17 cellular contexts compared by ENCODE assay signal in genomic region chr18:49514577-49514976, GRCh38. TPM values are rescaled to one million over a fixed set of nuclear protein-coding genes. Genes with fewer than 3 reads are reported as not detected.
"Had no signal": no experiment of that assay in that cellular context is flagged by ENCODE, and none has a peak within 500 bp of the region (broad histone marks: within the 10 kb centered on the region; RNA-seq: fewer than 3 reads in every experiment).

No MANE protein-coding gene starts in this region.

- H3K4me3 Mint-ChIP-seq: activated CD8-positive, alpha-beta memory T cell treated with anti-CD3 and anti-CD28 coated beads, Interleukin-2, amount 10 ng/mL, durations not matched to agents 7 days and 5 days; activated T-cell treated with anti-CD3 and anti-CD28 coated beads, Interleukin-2, amount 50 U/mL, for 24 hours; immature natural killer cell; memory B cell; natural killer cell had no signal

- H3K9me3 ChIP-seq: SK-N-SH had no signal

- H3K27ac ChIP-seq: VCaP had no signal

- H3K9ac ChIP-seq: SK-N-SH had no signal

- FAIRE-seq: colon, endothelial cell of umbilical vein had no signal

- H3K36me3 Mint-ChIP-seq: activated CD8-positive, alpha-beta memory T cell treated with anti-CD3 and anti-CD28 coated beads, Interleukin-2, amount 10 ng/mL, durations not matched to agents 7 days and 5 days; activated naive CD4-positive, alpha-beta T cell treated with anti-CD3 and anti-CD28 coated beads, Interleukin-2, amount 50 U/mL, for 72 hours; immature natural killer cell; memory B cell; natural killer cell had no signal

- ATAC-seq: activated CD8-positive, alpha-beta memory T cell treated with anti-CD3 and anti-CD28 coated beads, Interleukin-2, amount 10 ng/mL, durations not matched to agents 7 days and 5 days; activated naive CD4-positive, alpha-beta T cell treated with anti-CD3 and anti-CD28 coated beads, Interleukin-2, amount 50 U/mL, for 72 hours; natural killer cell; stimulated activated naive CD8-positive, alpha-beta T cell treated with anti-CD3 and anti-CD28 coated beads, Interleukin-15, Interleukin-2, amounts not matched to agents 100 U/mL and 50 U/mL, for 24 hours had no signal

- DNase-seq: activated CD4-positive, alpha-beta T cell treated with anti-CD3 and anti-CD28 coated beads, Interleukin-2, amount 50 U/mL, for 48 hours; activated CD8-positive, alpha-beta memory T cell treated with anti-CD3 and anti-CD28 coated beads, Interleukin-2, amount 10 ng/mL, durations not matched to agents 7 days and 5 days; activated T-cell treated with anti-CD3 and anti-CD28 coated beads, Interleukin-2, amount 50 U/mL, for 24 hours; caudate nucleus; foreskin fibroblast; glutamatergic neuron; immature natural killer cell; natural killer cell; SK-N-SH; stimulated activated naive CD8-positive, alpha-beta T cell treated with anti-CD3 and anti-CD28 coated beads, Interleukin-15, Interleukin-2, amounts not matched to agents 100 U/mL and 50 U/mL, for 24 hours; T-helper 1 cell; T1000 had no signal

- H3K27me3 Mint-ChIP-seq: activated T-cell treated with anti-CD3 and anti-CD28 coated beads, Interleukin-2, amount 50 U/mL, for 24 hours had no signal

- H3K27ac Mint-ChIP-seq: activated CD8-positive, alpha-beta memory T cell treated with anti-CD3 and anti-CD28 coated beads, Interleukin-2, amount 10 ng/mL, durations not matched to agents 7 days and 5 days; activated naive CD4-positive, alpha-beta T cell treated with anti-CD3 and anti-CD28 coated beads, Interleukin-2, amount 50 U/mL, for 72 hours; activated T-cell treated with anti-CD3 and anti-CD28 coated beads, Interleukin-2, amount 50 U/mL, for 24 hours; immature natural killer cell; memory B cell; natural killer cell had no signal

- H3K9me3 Mint-ChIP-seq: activated naive CD4-positive, alpha-beta T cell treated with anti-CD3 and anti-CD28 coated beads, Interleukin-2, amount 50 U/mL, for 72 hours; activated T-cell treated with anti-CD3 and anti-CD28 coated beads, Interleukin-2, amount 50 U/mL, for 24 hours; immature natural killer cell; memory B cell; natural killer cell had no signal

- H3K4me2 ChIP-seq: SK-N-SH had no signal

- H3K4me1 Mint-ChIP-seq: activated CD8-positive, alpha-beta memory T cell treated with anti-CD3 and anti-CD28 coated beads, Interleukin-2, amount 10 ng/mL, durations not matched to agents 7 days and 5 days; immature natural killer cell; memory B cell; natural killer cell had no signal

RNA-seq across cellular contexts. Expression of gene LIPG, which starts 47.3 kb away (rescaled TPM):
- polyA plus RNA-seq: immature natural killer cell had no signal
